21 cellular contexts compared by ENCODE assay signal in the genomic region with DNA sequence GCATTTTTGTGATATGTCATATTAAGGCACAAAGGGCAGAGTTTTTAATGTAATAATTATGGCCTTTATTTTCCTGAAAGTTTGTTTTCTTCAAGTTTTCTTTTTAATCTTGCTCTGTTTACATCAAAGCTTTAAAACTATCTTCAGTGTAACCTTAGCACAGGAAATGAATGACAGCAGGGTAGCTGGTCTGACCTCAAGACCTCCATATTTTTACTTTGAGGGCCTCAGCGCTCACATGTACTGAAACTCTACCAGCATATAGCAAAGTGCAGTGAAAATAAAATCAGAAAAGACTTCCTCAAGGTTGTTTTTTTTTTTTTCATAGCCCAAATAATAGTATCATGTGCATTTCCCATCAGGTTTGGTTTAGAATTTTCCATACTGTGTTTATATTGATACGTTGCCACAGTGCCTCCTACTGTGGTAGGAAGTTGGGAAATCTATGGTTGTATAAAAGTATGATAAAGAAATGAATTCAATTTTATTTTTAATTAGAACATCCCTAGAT.
DNase-seq lines count a peak whose midpoint lies in the region; ATAC-seq, FAIRE-seq and TF ChIP-seq lines count a peak whose summit lies in the region.
"Had no signal": no experiment of that assay in that cellular context is flagged by ENCODE, and none has a peak within 500 bp of the region (broad histone marks: within the 10 kb centered on the region; RNA-seq: fewer than 3 reads in every experiment).

No MANE protein-coding gene starts in this region.

- no peak overlapping the region for H3K4me2 ChIP-seq in GM12878 (ENCODE audit: control insufficient read depth, insufficient read depth)
- H3K4me2 ChIP-seq: SK-N-SH had no signal

- SMC1A ChIA-PET in GM12878 (lab: Charles Lee; ENCODE audit: uncharacterized antibody, unreplicated experiment) = interaction anchor here (1.1 to 1.6 kb wide), 2 partner anchors 9 to 349 kb away, joined by 3 to 6 read pairs; no protein-coding TSS in a partner anchor

- H3K9me3 ChIP-seq in GM12878 (replicated peaks; ENCODE audit: control insufficient read depth, insufficient read depth, low read length) = no peaks in the 10 kb centered on the region; the same call in 2 of the 3 replicates
- H3K9me3 ChIP-seq: esophagus squamous epithelium, SK-N-SH had no signal

- WGBS in GM12878 (ENCODE audit: insufficient coverage, insufficient replicate concordance, low lambda C conversion rate, missing lambda C conversion rate) = 97% methylated on average over 2 of the region's 2 CpGs

- DNase-seq in activated naive CD4-positive, alpha-beta T cell treated with anti-CD3 and anti-CD28 coated beads for 36 hours = no peak
- DNase-seq in activated naive CD4-positive, alpha-beta T cell treated with anti-CD3 and anti-CD28 coated beads, Interleukin-2, amount 50 U/mL, for 72 hours (ENCODE audit: low spot score in 2 of 2) = no peak
- DNase-seq in T-cell = peak in 24 of 34 experiments; percentile 7 to 74 (median 38)
- no peak for DNase-seq in GM12878 (ENCODE audit: low read depth, low spot score)
- DNase-seq in osteocyte (ENCODE audit: extremely low spot score, unreplicated experiment) = no peak
- DNase-seq in NCI-H345 treated with DMSO at 0.1 percent for 48 hours (lab: John Stamatoyannopoulos, UW; ENCODE audit: unreplicated experiment) = no peak
- no peak for DNase-seq in SIG-M5 treated with dmso at 0.1 percent for 504 hours (lab: John Stamatoyannopoulos, UW; ENCODE audit: unreplicated experiment)
- DNase-seq: activated CD4-positive, CD25-positive, alpha-beta regulatory T cell treated with anti-CD3 and anti-CD28 coated beads, Interleukin-2, amount 50 U/mL, for 72 hours; amygdala; cerebellar nuclear complex; DMS79 treated with DMSO at 0.1 percent for 48 hours; effector CD8-positive, alpha-beta T cell; esophagus squamous epithelium; NCI-H1930; NCI-H446 treated with DMSO at 0.1 percent for 48 hours; SK-N-SH; stimulated activated CD4-positive, alpha-beta T cell treated with anti-CD3 and anti-CD28 coated beads, Interleukin-4, amount 100 ng/mL, for 4 hours had no signal

- H3K4me3 ChIP-seq in GM12878 = no peak overlapping the region
- H3K4me3 ChIP-seq: esophagus squamous epithelium had no signal

- RAD21 ChIA-PET in GM12878 (lab: Charles Lee; ENCODE audit: unreplicated experiment) = no interaction called here

- peak overlapping the region; percentile 32 for H3K4me3 Mint-ChIP-seq in activated naive CD4-positive, alpha-beta T cell treated with anti-CD3 and anti-CD28 coated beads for 36 hours
- H3K4me3 Mint-ChIP-seq in T-cell = peak overlapping the region in 2 of 3 donors; percentile 18 to 48
- H3K4me3 Mint-ChIP-seq in osteocyte (ENCODE audit: unreplicated experiment) = no peak overlapping the region
- H3K4me3 Mint-ChIP-seq: CD14-positive monocyte, neural crest cell had no signal

- H3K79me2 ChIP-seq in GM12878 (ENCODE audit: control insufficient read depth, insufficient read depth, low read length) = no peaks in the 10 kb centered on the region

- peaks cover 63% of the 10 kb centered on the region for H3K4me1 Mint-ChIP-seq in activated naive CD4-positive, alpha-beta T cell treated with anti-CD3 and anti-CD28 coated beads for 36 hours (ENCODE audit: low read depth)
- H3K4me1 Mint-ChIP-seq in T-cell = peaks cover 73 to 79% (median 74%) of the 10 kb centered on the region in 3 donors
- H3K4me1 Mint-ChIP-seq in osteocyte (ENCODE audit: unreplicated experiment) = peaks cover 16% of the 10 kb centered on the region

- H3K27me3 Mint-ChIP-seq in activated naive CD4-positive, alpha-beta T cell treated with anti-CD3 and anti-CD28 coated beads for 36 hours (ENCODE audit: low read depth) = no peaks in the 10 kb centered on the region
- H3K27me3 Mint-ChIP-seq in T-cell = no peaks in the 10 kb centered on the region
- H3K27me3 Mint-ChIP-seq in osteocyte (ENCODE audit: unreplicated experiment) = no peaks in the 10 kb centered on the region
- H3K27me3 Mint-ChIP-seq: progenitor cell of endocrine pancreas had no signal

- H3K27ac Mint-ChIP-seq in activated naive CD4-positive, alpha-beta T cell treated with anti-CD3 and anti-CD28 coated beads for 36 hours = peak overlapping the region; percentile 68
- H3K27ac Mint-ChIP-seq in activated naive CD4-positive, alpha-beta T cell treated with anti-CD3 and anti-CD28 coated beads, Interleukin-2, amount 50 U/mL, for 72 hours = peak overlapping the region in 1 of 2 donors; percentile 85
- peak overlapping the region; percentile 90 to 100 for H3K27ac Mint-ChIP-seq in T-cell
- peak overlapping the region; percentile 14 for H3K27ac Mint-ChIP-seq in osteocyte (ENCODE audit: unreplicated experiment)
- H3K27ac Mint-ChIP-seq: CD14-positive monocyte, progenitor cell of endocrine pancreas had no signal

- no peaks in the 10 kb centered on the region for H4K20me1 ChIP-seq in GM12878 (ENCODE audit: control insufficient read depth, insufficient read depth)

- CTCF ChIA-PET in activated naive CD4-positive, alpha-beta T cell treated with anti-CD3 and anti-CD28 coated beads for 36 hours (lab: Charles Lee) = interaction anchor here (0.6 to 3.2 kb wide), 8 partner anchors 11 to 131 kb away, joined by 3 to 15 read pairs (median 4); no protein-coding TSS in a partner anchor
- CTCF ChIA-PET in T-cell (lab: Charles Lee) = interaction anchor here (0.7 to 1.6 kb wide), 8 partner anchors 9 to 313 kb away, joined by 3 to 8 read pairs (median 3); partner anchors contain the start of gene ITGA4 (in 1 of the 2)
- CTCF ChIA-PET in GM12878 (lab: Yijun Ruan, JAX) = interaction anchor here (1.0 to 1.7 kb wide), 2 partner anchors 9 to 16 kb away, joined by 3 to 7 read pairs; no protein-coding TSS in a partner anchor

- no peak for FAIRE-seq in GM12878 (lab: Jason Lieb, UNC)

- POLR2A ChIA-PET in T-cell (lab: Charles Lee) = interaction anchor here (0.5 to 1.4 kb wide), 7 partner anchors 13 to 317 kb away, joined by 3 to 10 read pairs (median 4); no protein-coding TSS in a partner anchor
- POLR2A ChIA-PET in GM12878 (lab: Charles Lee) = no interaction called here

- ATAC-seq in activated naive CD4-positive, alpha-beta T cell treated with anti-CD3 and anti-CD28 coated beads, Interleukin-2, amount 50 U/mL, for 72 hours = no peak
- ATAC-seq in T-cell (replicated peaks in 1 of 4) (peak; percentile 64 to 87 (median 73)), GM12878 (no peak), GM19035 (IDR thresholded peaks at IDR 0.05; ENCODE audit: unreplicated experiment) (no peak)

- H3K36me3 ChIP-seq in GM12878 (ENCODE audit: control insufficient read depth in 2 of 2, insufficient read depth in 2 of 2, low read length in 1 of 2) = no peaks in the 10 kb centered on the region
- H3K36me3 ChIP-seq: esophagus squamous epithelium had no signal

- peaks cover 9% of the 10 kb centered on the region for H3K36me3 Mint-ChIP-seq in activated naive CD4-positive, alpha-beta T cell treated with anti-CD3 and anti-CD28 coated beads for 36 hours (ENCODE audit: low read depth)
- peaks cover 14 to 17% of the 10 kb centered on the region in 2 donors for H3K36me3 Mint-ChIP-seq in activated naive CD4-positive, alpha-beta T cell treated with anti-CD3 and anti-CD28 coated beads, Interleukin-2, amount 50 U/mL, for 72 hours
- H3K36me3 Mint-ChIP-seq in T-cell (peaks cover 10% of the 10 kb centered on the region), osteocyte (ENCODE audit: unreplicated experiment) (no peaks in the 10 kb centered on the region)

- H2AFZ ChIP-seq in GM12878 (ENCODE audit: control insufficient read depth, low read depth, low read length) = no peak overlapping the region

- TF ChIP-seq RAD21 in GM12878 (IDR thresholded peaks at IDR 0.05; ENCODE audit: insufficient read depth, low read depth, low read length) = no peak

- intact Hi-C loops in activated naive CD4-positive, alpha-beta T cell treated with anti-CD3 and anti-CD28 coated beads for 36 hours (cut with micrococcal nuclease) = loop anchor here (2.0 to 10.0 kb wide), 2 partner anchors 21 to 1139 kb away; partner anchors contain the start of gene CWC22
- intact Hi-C loops in GM12878 (cut with micrococcal nuclease; ENCODE audit: unreplicated experiment) = no loop called here

- no peaks in the 10 kb centered on the region for H3K4me1 ChIP-seq in GM12878 (ENCODE audit: control insufficient read depth, insufficient read depth, low read length)

- H3K27me3 ChIP-seq in GM12878 (replicated peaks in 1 of 2; ENCODE audit: control insufficient read depth in 2 of 2, insufficient read depth in 2 of 2, low read length in 1 of 2) = no peaks in the 10 kb centered on the region
- H3K27me3 ChIP-seq: esophagus squamous epithelium had no signal

- peaks cover 7% of the 10 kb centered on the region for H3K9me3 Mint-ChIP-seq in activated naive CD4-positive, alpha-beta T cell treated with anti-CD3 and anti-CD28 coated beads for 36 hours
- peaks cover 9 to 10% of the 10 kb centered on the region in 2 donors for H3K9me3 Mint-ChIP-seq in activated naive CD4-positive, alpha-beta T cell treated with anti-CD3 and anti-CD28 coated beads, Interleukin-2, amount 50 U/mL, for 72 hours
- H3K9me3 Mint-ChIP-seq in T-cell (peaks cover 0 to 8% (median 0%) of the 10 kb centered on the region in 3 donors), osteocyte (ENCODE audit: unreplicated experiment) (no peaks in the 10 kb centered on the region)
- H3K9me3 Mint-ChIP-seq: neural crest cell had no signal

- no peak for TF ChIP-seq POLR2A in GM12878 (IDR thresholded peaks at IDR 0.05; ENCODE audit: low read depth, low read length)

- no TSS peak for BruUV-seq in GM12878 (replicated peaks; lab: Mats Ljungman, UMichigan)

- in situ Hi-C loops in GM12878 (cut with MboI) = no loop called here

- TF ChIP-seq EP300 in GM12878 (IDR thresholded peaks at IDR 0.05; ENCODE audit: borderline replicate concordance in 1 of 2, control insufficient read depth in 1 of 2, low read depth in 2 of 2, low read length in 2 of 2) = no peak

- H3K9ac ChIP-seq in GM12878 (ENCODE audit: control insufficient read depth, insufficient read depth, low read length) = no peak overlapping the region
- H3K9ac ChIP-seq: SK-N-SH had no signal

- no peak for TF ChIP-seq CTCF in GM12878 (IDR thresholded peaks at IDR 0.05 in 2 of 3, conservative IDR thresholded peaks at IDR 0.05 in 1 of 3; ENCODE audit: control insufficient read depth in 2 of 3, extremely low read depth in 1 of 3, insufficient read depth in 1 of 3, low read depth in 3 of 3, low read length in 3 of 3)
- no peak for TF ChIP-seq CTCF in osteocyte (IDR thresholded peaks at IDR 0.05)

- H3K27ac ChIP-seq in GM12878 (ENCODE audit: control insufficient read depth, insufficient read depth) = no peak overlapping the region
- H3K27ac ChIP-seq: esophagus squamous epithelium had no signal

TF ChIP-seq in GM12878, 131 proteins besides CTCF, POLR2A, EP300 and RAD21 (continues in another document):
- no peak for TF ChIP-seq STAT3 (IDR thresholded peaks at IDR 0.05; ENCODE audit: low read depth, low read length)
- TF ChIP-seq, protein P1, sequence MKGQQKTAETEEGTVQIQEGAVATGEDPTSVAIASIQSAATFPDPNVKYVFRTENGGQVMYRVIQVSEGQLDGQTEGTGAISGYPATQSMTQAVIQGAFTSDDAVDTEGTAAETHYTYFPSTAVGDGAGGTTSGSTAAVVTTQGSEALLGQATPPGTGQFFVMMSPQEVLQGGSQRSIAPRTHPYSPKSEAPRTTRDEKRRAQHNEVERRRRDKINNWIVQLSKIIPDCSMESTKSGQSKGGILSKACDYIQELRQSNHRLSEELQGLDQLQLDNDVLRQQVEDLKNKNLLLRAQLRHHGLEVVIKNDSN (IDR thresholded peaks at IDR 0.05; ENCODE audit: borderline replicate concordance, extremely low read length, insufficient read depth, low read depth, low read length) = no peak

Comparison
In these comparisons a context has a peak if more than half of its experiments do, and no peak if none do; other contexts are left out.
1. DNase-seq: peak in T-cell (24 of 34); none in activated naive CD4-positive, alpha-beta T cell treated with anti-CD3 and anti-CD28 coated beads for 36 hours (single experiment), activated naive CD4-positive, alpha-beta T cell treated with anti-CD3 and anti-CD28 coated beads, Interleukin-2, amount 50 U/mL, for 72 hours (0 of 2), GM12878 (single experiment), osteocyte (single experiment), NCI-H345 treated with DMSO at 0.1 percent for 48 hours (single experiment) and SIG-M5 treated with dmso at 0.1 percent for 504 hours (single experiment).
2. ATAC-seq: peak in T-cell (4 of 4); none in activated naive CD4-positive, alpha-beta T cell treated with anti-CD3 and anti-CD28 coated beads, Interleukin-2, amount 50 U/mL, for 72 hours (0 of 2), GM12878 (single experiment) and GM19035 (single experiment).